Comparison of ENCODE assay signal across 23 cellular contexts in the genomic region with DNA sequence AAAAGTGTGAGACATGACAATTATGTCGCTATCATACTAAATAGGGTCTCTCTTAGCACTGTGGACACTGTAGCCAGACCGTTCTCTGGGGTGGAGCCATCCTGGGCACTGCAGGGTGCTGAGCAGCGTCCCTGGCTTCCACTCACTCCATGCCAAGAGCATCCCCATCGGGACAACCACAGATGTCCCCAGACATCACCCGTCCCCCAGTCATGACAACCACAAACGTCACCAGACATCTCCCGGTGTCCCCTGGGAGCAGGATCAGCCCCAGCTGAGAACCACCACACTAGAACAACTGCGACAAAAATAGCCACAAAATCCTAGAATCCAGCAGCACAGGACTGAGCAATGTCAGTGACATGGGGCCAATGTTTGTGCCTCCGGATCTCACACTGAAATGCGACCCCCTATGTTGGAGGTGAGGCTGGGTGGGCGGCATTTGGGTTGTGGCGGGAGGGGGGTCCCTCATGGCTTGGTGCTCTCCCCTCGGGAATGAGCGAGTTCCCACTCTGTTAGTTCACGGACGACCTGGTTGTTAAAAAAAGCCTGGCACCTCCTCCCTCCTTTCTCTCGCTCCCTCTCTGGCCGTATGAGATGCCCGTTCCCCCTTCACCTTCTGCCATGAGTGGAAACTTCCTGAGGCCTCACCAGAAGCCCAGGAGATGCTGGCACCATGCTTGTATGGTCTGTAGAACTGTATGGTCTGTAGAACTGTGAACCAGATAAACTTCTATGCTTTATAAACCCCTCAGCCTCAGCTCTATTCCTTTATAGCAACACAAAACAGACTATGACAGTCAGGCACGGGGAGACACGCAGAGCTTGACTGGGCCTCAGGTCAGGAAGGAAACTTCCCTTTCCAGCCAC.
A peak's percentile ranks its signal among the peaks of the same experiment; 100 is the strongest.
DNase-seq lines count a peak whose midpoint lies in the region; ATAC-seq and TF ChIP-seq lines count a peak whose summit lies in the region.
"Had no signal": no experiment of that assay in that cellular context is flagged by ENCODE, and none has a peak within 500 bp of the region (broad histone marks: within the 10 kb centered on the region; RNA-seq: fewer than 3 reads in every experiment).

No MANE protein-coding gene starts in this region.

- ATAC-seq in heart left ventricle (peak in 3 of 4 donors; percentile 17 to 33 (median 30)), left cardiac atrium (no peak), aorta (ENCODE audit: low FRiP score) (no peak), HG02588 (IDR thresholded peaks at IDR 0.05; ENCODE audit: unreplicated experiment) (no peak), GM18868 (IDR thresholded peaks at IDR 0.05; ENCODE audit: unreplicated experiment) (no peak)
- ATAC-seq: activated CD8-positive, alpha-beta T cell treated with anti-CD3 and anti-CD28 coated beads for 36 hours; Panc1; stimulated activated naive CD8-positive, alpha-beta T cell treated with anti-CD3 and anti-CD28 coated beads, Interleukin-15, Interleukin-2, amounts not matched to agents 100 U/mL and 50 U/mL, for 24 hours had no signal

- H3K27me3 ChIP-seq in heart left ventricle: no peaks in the 10 kb centered on the region
- no peaks in the 10 kb centered on the region for H3K27me3 ChIP-seq in aorta (ENCODE audit: control insufficient read depth in 1 of 2, insufficient read depth in 2 of 2, low read length in 1 of 2)

- intact Hi-C loops in heart left ventricle (cut with DNase I) (no loop called here), left cardiac atrium (cut with DNase I) (loop anchor here in 1 of 2 donors (10.0 kb wide), 1 partner anchor 95 kb away; the partner anchor contains the start of gene GADD45B), aorta (cut with DNase I) (no loop called here)

- H3K4me3 Mint-ChIP-seq in chondrocyte (ENCODE audit: unreplicated experiment): no peak overlapping the region
- H3K4me3 Mint-ChIP-seq in nephron progenitor cell: no peak overlapping the region
- H3K4me3 Mint-ChIP-seq: activated CD8-positive, alpha-beta T cell treated with anti-CD3 and anti-CD28 coated beads for 36 hours; activated naive CD8-positive, alpha-beta T cell; activated T-helper 1 cell treated with anti-CD3 and anti-CD28 coated beads, Interleukin-12 subunit alpha, Interleukin-12 subunit beta, Interleukin-2, Interleukin-4 antibody, amounts not matched to agents 30 ng/mL and 10 ng/mL and 1 ng/mL, durations not matched to agents 14 hours and 24 hours and 36 hours; endodermal cell; mesothelial cell of epicardium; nephron; T-helper 2 cell treated with Interferon-gamma antibody and Interleukin-4, amounts not matched to agents 5 μg/mL and 100 μg/mL, for 36 hours had no signal

- H3K27ac ChIP-seq in heart left ventricle (peak overlapping the region in 1 of 12 donors; percentile 56), aorta (ENCODE audit: low read depth in 1 of 2, low read length in 2 of 2) (no peak overlapping the region)

- H3K4me1 ChIP-seq in heart left ventricle: peaks cover 0 to 23% (median 6%) of the 10 kb centered on the region in 12 donors
- H3K4me1 ChIP-seq in aorta (ENCODE audit: control insufficient read depth in 1 of 2, insufficient read depth in 2 of 2, low read length in 2 of 2): no peaks in the 10 kb centered on the region

- H3K4me3 ChIP-seq in heart left ventricle (no peak overlapping the region), aorta (ENCODE audit: low read length in 2 of 2) (no peak overlapping the region)
- H3K4me3 ChIP-seq: smooth muscle cell had no signal

- H3K36me3 ChIP-seq in heart left ventricle (no peaks in the 10 kb centered on the region), aorta (ENCODE audit: control insufficient read depth in 1 of 2, insufficient read depth in 2 of 2, low read length in 1 of 2) (no peaks in the 10 kb centered on the region)

- DNase-seq in heart left ventricle: peak in 2 of 5 donors; percentile 59
- no peak for DNase-seq in left cardiac atrium
- peak; percentile 58 for DNase-seq in chondrocyte (ENCODE audit: low spot score)
- no peak for DNase-seq in nephron progenitor cell
- peak; percentile 36 to 65 for DNase-seq in aorta
- DNase-seq in GM19240 (ENCODE audit: insufficient read length, low spot score): no peak
- DNase-seq: activated CD8-positive, alpha-beta memory T cell treated with anti-CD3 and anti-CD28 coated beads, Interleukin-2, amount 50 U/mL, for 48 hours; activated CD8-positive, alpha-beta T cell treated with anti-CD3 and anti-CD28 coated beads for 36 hours; central memory CD4-positive, alpha-beta T cell; COR-L47; endodermal cell; NCI-H774; stimulated activated CD4-positive, alpha-beta T cell treated with anti-CD3 and anti-CD28 coated beads, Interleukin-1b, Interleukin-23, amount 100 ng/mL, for 48 hours; stimulated activated naive CD8-positive, alpha-beta T cell treated with anti-CD3 and anti-CD28 coated beads, Interleukin-15, Interleukin-2, amounts not matched to agents 100 U/mL and 50 U/mL, for 24 hours had no signal

- no peaks in the 10 kb centered on the region for H3K36me3 Mint-ChIP-seq in chondrocyte (ENCODE audit: low read depth)
- H3K36me3 Mint-ChIP-seq in nephron progenitor cell (ENCODE audit: low read depth): peaks cover 4% of the 10 kb centered on the region
- H3K36me3 Mint-ChIP-seq: activated naive CD8-positive, alpha-beta T cell; mesothelial cell of epicardium had no signal

- peaks cover 5% of the 10 kb centered on the region for H3K9me3 Mint-ChIP-seq in chondrocyte (ENCODE audit: low read depth)
- H3K9me3 Mint-ChIP-seq in nephron progenitor cell: peaks cover 11% of the 10 kb centered on the region
- H3K9me3 Mint-ChIP-seq: nephron; T-helper 2 cell treated with Interferon-gamma antibody and Interleukin-4, amounts not matched to agents 5 μg/mL and 100 μg/mL, for 36 hours had no signal

- H3K27me3 Mint-ChIP-seq in chondrocyte (ENCODE audit: low read depth) (no peaks in the 10 kb centered on the region), nephron progenitor cell (ENCODE audit: low read depth, poor library complexity) (peaks cover 6% of the 10 kb centered on the region)
- H3K27me3 Mint-ChIP-seq: activated CD8-positive, alpha-beta T cell treated with anti-CD3 and anti-CD28 coated beads for 36 hours; activated naive CD8-positive, alpha-beta T cell had no signal

- H3K27ac Mint-ChIP-seq in chondrocyte (ENCODE audit: unreplicated experiment): no peak overlapping the region
- peak overlapping the region; percentile 85 for H3K27ac Mint-ChIP-seq in nephron progenitor cell
- H3K27ac Mint-ChIP-seq: activated CD8-positive, alpha-beta T cell treated with anti-CD3 and anti-CD28 coated beads for 36 hours; activated naive CD8-positive, alpha-beta T cell; endodermal cell; mesothelial cell of epicardium; nephron; T-helper 2 cell treated with Interferon-gamma antibody and Interleukin-4, amounts not matched to agents 5 μg/mL and 100 μg/mL, for 36 hours had no signal

- 77 to 82% (median 80%) methylated on average over 20 to 21 of the region's 21 CpGs for WGBS in heart left ventricle, 4 donors
- 81 to 88% methylated on average over 21 of the region's 21 CpGs for WGBS in aorta, 2 donors

- no peak for TF ChIP-seq POLR2A in heart left ventricle (IDR thresholded peaks at IDR 0.05)

- H3K4me1 Mint-ChIP-seq in chondrocyte (ENCODE audit: low read depth) (peaks cover 8% of the 10 kb centered on the region), nephron progenitor cell (peaks cover 20% of the 10 kb centered on the region)
- H3K4me1 Mint-ChIP-seq: endodermal cell, nephron had no signal

- H3K9me3 ChIP-seq in heart left ventricle (peaks cover 0 to 4% (median 0%) of the 10 kb centered on the region in 12 donors), aorta (ENCODE audit: control insufficient read depth, low read length) (no peaks in the 10 kb centered on the region)

- TF ChIP-seq CTCF in heart left ventricle (IDR thresholded peaks at IDR 0.05) (no peak), chondrocyte (IDR thresholded peaks at IDR 0.05) (no peak), nephron progenitor cell (IDR thresholded peaks at IDR 0.05) (no peak)

Comparison
In these comparisons a context has a peak if more than half of its experiments do, and no peak if none do; other contexts are left out.
1. ATAC-seq: peak in heart left ventricle (3 of 4); none in left cardiac atrium (0 of 2), aorta (single experiment), HG02588 (single experiment) and GM18868 (single experiment).
2. DNase-seq: peak in chondrocyte (single experiment) and aorta (2 of 2); none in left cardiac atrium (single experiment), nephron progenitor cell (single experiment) and GM19240 (single experiment).